In genomic region chr22:21915624-21916308, GRCh38 we compare ENCODE assay signal across 17 cellular contexts. TPM values are rescaled to one million over a fixed set of nuclear protein-coding genes. Genes with fewer than 3 reads are reported as not detected.
DNase-seq lines count a peak whose midpoint lies in the region; ATAC-seq and TF ChIP-seq lines count a peak whose summit lies in the region.
"Had no signal": no experiment of that assay in that cellular context is flagged by ENCODE, and none has a peak within 500 bp of the region (broad histone marks: within the 10 kb centered on the region; RNA-seq: fewer than 3 reads in every experiment).

No MANE protein-coding gene starts in this region.

- 90 to 92% methylated on average over 3 to 4 of the region's 4 CpGs for WGBS in endodermal cell (ENCODE audit: insufficient coverage in 1 of 2, insufficient read length in 1 of 2), 2 experiments
- WGBS in H9 (ENCODE audit: extremely low coverage, insufficient read length, low lambda C conversion rate): no CpG with 5 or more reads among the region's 4 CpGs

- in situ Hi-C loops in GM13976 (cut with MboI; ENCODE audit: low sequenced_read_pairs, unreplicated experiment): no loop called here

- H2AK5ac ChIP-seq in H9 (ENCODE audit: insufficient read length, low read length): no peak overlapping the region

- no peak overlapping the region for H2BK5ac ChIP-seq in H9 (ENCODE audit: insufficient read length, low read length)

- H3K9me3 ChIP-seq in endodermal cell (ENCODE audit: control insufficient read depth, low read length) (no peaks in the 10 kb centered on the region), upper lobe of right lung (no peaks in the 10 kb centered on the region), H9 (ENCODE audit: control insufficient read depth, low read depth, low read length) (no peaks in the 10 kb centered on the region)

- no peak overlapping the region for H3K23ac ChIP-seq in H9 (ENCODE audit: insufficient read length, low read depth, low read length)

- H3K4me3 Mint-ChIP-seq in endodermal cell: no peak overlapping the region
- no peak overlapping the region for H3K4me3 Mint-ChIP-seq in H9
- H3K4me3 Mint-ChIP-seq: CD14-positive monocyte; CD4-positive, alpha-beta memory T cell had no signal

- intact Hi-C loops in left ventricle myocardium superior (cut with micrococcal nuclease): no loop called here
- intact Hi-C loops in Right ventricle myocardium superior (cut with DNase I): no loop called here
- intact Hi-C loops in upper lobe of right lung (cut with DNase I): no loop called here

- peaks cover 13% of the 10 kb centered on the region for H3K4me1 Mint-ChIP-seq in endodermal cell
- peaks cover 32 to 37% of the 10 kb centered on the region in 2 experiments for H3K4me1 Mint-ChIP-seq in H9
- H3K4me1 Mint-ChIP-seq: CD4-positive, alpha-beta memory T cell had no signal

- H3K14ac ChIP-seq in H9 (ENCODE audit: insufficient read depth, low read length): no peak overlapping the region

- H3K4me3 ChIP-seq in endodermal cell (ENCODE audit: low read length) (no peak overlapping the region), upper lobe of right lung (no peak overlapping the region)

- H4K91ac ChIP-seq in H9 (ENCODE audit: insufficient read length, low read depth, low read length): no peak overlapping the region

- no peak overlapping the region for H2BK12ac ChIP-seq in H9 (ENCODE audit: insufficient read length, low read depth, low read length)

- no peak overlapping the region for H2BK20ac ChIP-seq in H9 (ENCODE audit: low read depth, low read length, poor library complexity, severe bottlenecking)

- no peak overlapping the region for H3K4me2 ChIP-seq in H9 (ENCODE audit: insufficient read depth, insufficient read length, low read length)

- H3K36me3 ChIP-seq in endodermal cell (ENCODE audit: control insufficient read depth, insufficient read depth, low read length) (no peaks in the 10 kb centered on the region), upper lobe of right lung (no peaks in the 10 kb centered on the region)

- no peaks in the 10 kb centered on the region for H3K79me2 ChIP-seq in H9 (ENCODE audit: insufficient read depth, low read length)

- no peak overlapping the region for H4K8ac ChIP-seq in H9 (replicated peaks; ENCODE audit: insufficient read length, low read depth, low read length)

- no peak overlapping the region for H3K18ac ChIP-seq in H9 (ENCODE audit: insufficient read length, low read depth, low read length)

- H3K9me3 Mint-ChIP-seq in endodermal cell (no peaks in the 10 kb centered on the region), H9 (no peaks in the 10 kb centered on the region)
- H3K9me3 Mint-ChIP-seq: CD14-positive monocyte; CD4-positive, alpha-beta memory T cell had no signal

- H4K5ac ChIP-seq in H9 (ENCODE audit: insufficient read length, low read depth, low read length): no peak overlapping the region

- H3K4ac ChIP-seq in H9 (ENCODE audit: low read depth, low read length): no peak overlapping the region

- H3K23me2 ChIP-seq in H9 (ENCODE audit: insufficient read length, low read depth, low read length, poor library complexity, severe bottlenecking): no peaks in the 10 kb centered on the region

- H3K27ac Mint-ChIP-seq in endodermal cell (no peak overlapping the region), H9 (no peak overlapping the region)

- H3K4me1 ChIP-seq in endodermal cell (ENCODE audit: control insufficient read depth, insufficient read depth, low read length) (no peaks in the 10 kb centered on the region), upper lobe of right lung (no peaks in the 10 kb centered on the region), H9 (ENCODE audit: insufficient read depth, low read length) (peaks cover 2% of the 10 kb centered on the region; the same call in 1 of the 2 replicates)

- H2AFZ ChIP-seq in H9 (ENCODE audit: low read length): no peak overlapping the region

- H3K27me3 ChIP-seq in endodermal cell (ENCODE audit: control insufficient read depth, insufficient read depth, low read length, poor library complexity, severe bottlenecking): no peaks in the 10 kb centered on the region
- H3K27me3 ChIP-seq in upper lobe of right lung: no peaks in the 10 kb centered on the region
- H3K27me3 ChIP-seq in H9 (ENCODE audit: insufficient read depth, low read length): no peaks in the 10 kb centered on the region

- no peaks in the 10 kb centered on the region for H3K27me3 Mint-ChIP-seq in endodermal cell (ENCODE audit: insufficient read depth)
- H3K27me3 Mint-ChIP-seq in H9 (ENCODE audit: low read depth): peaks cover 6% of the 10 kb centered on the region
- H3K27me3 Mint-ChIP-seq: CD4-positive, alpha-beta memory T cell had no signal

- H4K20me1 ChIP-seq in H9 (ENCODE audit: control insufficient read depth, insufficient read depth, insufficient read length): no peaks in the 10 kb centered on the region

- H2BK120ac ChIP-seq in H9 (ENCODE audit: low read depth, low read length, poor library complexity, severe bottlenecking): no peak overlapping the region

- H3T11ph ChIP-seq in H9 (ENCODE audit: low read length): no peak overlapping the region

- no peaks in the 10 kb centered on the region for H3K79me1 ChIP-seq in H9 (ENCODE audit: insufficient read depth, low read depth, low read length, poor library complexity, severe bottlenecking)

- peaks cover 2% of the 10 kb centered on the region for H3K36me3 Mint-ChIP-seq in endodermal cell (ENCODE audit: low read depth)
- H3K36me3 Mint-ChIP-seq in H9 (ENCODE audit: insufficient read depth in 1 of 3, low read depth in 3 of 3): no peaks in the 10 kb centered on the region
- H3K36me3 Mint-ChIP-seq: CD4-positive, alpha-beta memory T cell had no signal

- TF ChIP-seq CTCF in GM13976 (IDR thresholded peaks at IDR 0.05; ENCODE audit: borderline replicate concordance, control extremely low read depth, extremely low read depth, insufficient read depth, missing control alignments) (no peak), endodermal cell (conservative IDR thresholded peaks at IDR 0.05) (no peak), upper lobe of right lung (IDR thresholded peaks at IDR 0.05) (no peak), H9 (conservative IDR thresholded peaks at IDR 0.05) (no peak)

- H3K9ac ChIP-seq in endodermal cell (ENCODE audit: extremely low read depth, low read length, poor library complexity, severe bottlenecking) (no peak overlapping the region), H9 (ENCODE audit: extremely low read depth, insufficient read length, low read length) (no peak overlapping the region)

- H3K56ac ChIP-seq in H9 (ENCODE audit: insufficient read length, low read depth, low read length): no peak overlapping the region

- DNase-seq in left ventricle myocardium superior (peak; percentile 10), Right ventricle myocardium superior (no peak), GM13976 (ENCODE audit: low spot score) (peak; percentile 22), endodermal cell (peak; percentile 37), upper lobe of right lung (no peak), KG1 (lab: John Stamatoyannopoulos, UW) (no peak), H9 (no peak)
- DNase-seq: ACHN; AML-193; CD4-positive, alpha-beta memory T cell; DMS153; DMS79; GDM1; HCEC 1CT; IMR-90; KBM-7 had no signal

- H3K27ac ChIP-seq in endodermal cell (ENCODE audit: low read depth, low read length) (no peak overlapping the region), upper lobe of right lung (no peak overlapping the region), H9 (ENCODE audit: insufficient read length, low read depth, low read length) (no peak overlapping the region)

- no peak for ATAC-seq in left ventricle myocardium superior
- ATAC-seq in Right ventricle myocardium superior (ENCODE audit: poor library complexity): no peak
- ATAC-seq in upper lobe of right lung: peak; percentile 25

- H2BK15ac ChIP-seq in H9 (ENCODE audit: low read depth, low read length): no peak overlapping the region

RNA-seq across cellular contexts. Expression of gene PPM1F, which starts 36.9 kb away (rescaled TPM):
- 18.5 TPM for total RNA-seq in left ventricle myocardium superior
- total RNA-seq in Right ventricle myocardium superior: 19.3 TPM
- total RNA-seq in endodermal cell: 10 to 100 TPM; 37.6 to 49.2 TPM
- 20.3 TPM for polyA plus RNA-seq in endodermal cell (2013, experiment 1 of 2)
- polyA plus RNA-seq in endodermal cell (2013, experiment 2 of 2): 18.3 TPM
- total RNA-seq in upper lobe of right lung: 51.2 TPM
- total RNA-seq in H9 (2021): 19.0 and 21.1 TPM in 2 replicates

RNA-seq across cellular contexts. Expression of gene MAPK1, which starts 48.3 kb away (rescaled TPM):
- 80.5 TPM for total RNA-seq in left ventricle myocardium superior
- total RNA-seq in Right ventricle myocardium superior: 75.2 TPM
- 10 to 100 TPM; 76.8 to 78.6 TPM for total RNA-seq in endodermal cell
- 91.0 TPM for polyA plus RNA-seq in endodermal cell (2013, experiment 1 of 2)
- 84.0 TPM for polyA plus RNA-seq in endodermal cell (2013, experiment 2 of 2)
- total RNA-seq in upper lobe of right lung: 134 TPM
- total RNA-seq in H9 (2021): 90.3 and 98.1 TPM in 2 replicates

Comparison
In these comparisons a context has a peak if more than half of its experiments do, and no peak if none do; other contexts are left out.
1. DNase-seq: peak in left ventricle myocardium superior (single experiment), GM13976 (single experiment) and endodermal cell (single experiment); none in Right ventricle myocardium superior (single experiment), upper lobe of right lung (single experiment), KG1 (single experiment) and H9 (single experiment).